Comparison of ENCODE assay signal across 9 cellular contexts in the genomic region with DNA sequence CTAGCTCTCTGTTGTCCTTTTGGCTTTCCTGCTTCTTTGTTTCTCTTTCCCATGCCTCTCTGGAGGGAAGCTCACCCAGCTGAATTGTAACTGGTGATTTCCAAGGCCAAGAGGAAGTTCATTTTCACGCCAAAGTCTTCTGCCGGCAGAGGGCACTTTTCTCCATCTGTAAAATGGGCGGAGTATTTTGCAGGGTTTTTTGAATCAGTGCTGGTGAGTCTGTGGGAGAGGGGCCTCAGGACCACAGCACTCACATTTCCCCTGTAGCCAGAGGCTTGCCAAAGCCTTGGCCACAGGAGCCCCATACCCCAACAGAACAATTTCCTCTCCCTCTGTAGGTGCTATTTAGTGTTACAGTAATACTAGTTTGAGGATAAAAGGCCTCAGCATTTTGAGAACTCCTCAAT. TPM values are rescaled to one million over a fixed set of nuclear protein-coding genes. Genes with fewer than 3 reads are reported as not detected.
A peak's percentile ranks its signal among the peaks of the same experiment; 100 is the strongest.
DNase-seq lines count a peak whose midpoint lies in the region; ATAC-seq and TF ChIP-seq lines count a peak whose summit lies in the region.
"Had no signal": no experiment of that assay in that cellular context is flagged by ENCODE, and none has a peak within 500 bp of the region (broad histone marks: within the 10 kb centered on the region; RNA-seq: fewer than 3 reads in every experiment).

No MANE protein-coding gene starts in this region.

- peak overlapping the region; percentile 61 for H3K27ac Mint-ChIP-seq in activated CD4-positive, alpha-beta T cell treated with anti-CD3 and anti-CD28 coated beads for 36 hours

- CTCF ChIA-PET in AG04450 (lab: Charles Lee), result interaction anchor here (0.6 kb wide), 2 partner anchors 19 to 296 kb away, joined by 3 to 4 read pairs; no protein-coding TSS in a partner anchor
- CTCF ChIA-PET in activated CD4-positive, alpha-beta T cell treated with anti-CD3 and anti-CD28 coated beads for 36 hours (lab: Charles Lee), result interaction anchor here (0.6 to 1.3 kb wide), 14 partner anchors 9 to 396 kb away, joined by 3 to 5 read pairs (median 3); partner anchors contain the start of genes PAIP2, SIL1 and SPATA24

- peak; percentile 54 for ATAC-seq in GM21381 (IDR thresholded peaks at IDR 0.05; ENCODE audit: unreplicated experiment)
- peak; percentile 9 for ATAC-seq in activated CD4-positive, alpha-beta T cell treated with anti-CD3 and anti-CD28 coated beads for 36 hours
- no peak for ATAC-seq in GM18505 (IDR thresholded peaks at IDR 0.05; ENCODE audit: unreplicated experiment)
- no peak for ATAC-seq in HG02884 (IDR thresholded peaks at IDR 0.05; ENCODE audit: unreplicated experiment)

- DNase-seq in AG04450 (ENCODE audit: low read depth, low spot score), result no peak
- peak; percentile 66 for DNase-seq in activated CD4-positive, alpha-beta T cell treated with anti-CD3 and anti-CD28 coated beads for 36 hours
- no peak for DNase-seq in fibroblast of the aortic adventitia (ENCODE audit: low read depth)
- DNase-seq in cerebellar cortex (ENCODE audit: low spot score), result no peak
- no peak for DNase-seq in NCI-H2107 treated with DMSO at 0.1 percent for 48 hours (lab: John Stamatoyannopoulos, UW; ENCODE audit: unreplicated experiment)
- DNase-seq: SHP77 treated with DMSO at 0.1 percent for 48 hours had no signal

- no peak overlapping the region for H3K4me3 Mint-ChIP-seq in activated CD4-positive, alpha-beta T cell treated with anti-CD3 and anti-CD28 coated beads for 36 hours

- TF ChIP-seq CTCF in AG04450 (IDR thresholded peaks at IDR 0.05; ENCODE audit: low read depth, low read length) (peak; percentile 29; the same call in 1 of the 2 replicates), fibroblast of the aortic adventitia (IDR thresholded peaks at IDR 0.05; ENCODE audit: insufficient read depth, low read length) (peak; percentile 9)

- intact Hi-C loops in activated CD4-positive, alpha-beta T cell treated with anti-CD3 and anti-CD28 coated beads for 36 hours (cut with DNase I, micrococcal nuclease), result loop anchor here in 1 of 2 experiments (1.0 kb wide), 1 partner anchor 142 kb away; no protein-coding TSS in a partner anchor

- POLR2A ChIA-PET in AG04450 (lab: Yijun Ruan, JAX), result interaction anchor here (0.5 to 1.3 kb wide), 3 partner anchors 15 to 53 kb away, joined by 3 to 4 read pairs (median 3); partner anchors contain the start of gene SIL1
- POLR2A ChIA-PET in activated CD4-positive, alpha-beta T cell treated with anti-CD3 and anti-CD28 coated beads for 36 hours (lab: Charles Lee), result interaction anchor here (0.6 to 1.0 kb wide), 2 partner anchors 21 to 47 kb away, joined by 3 read pairs; no protein-coding TSS in a partner anchor

- H3K27ac ChIP-seq in AG04450 (ENCODE audit: low read depth, low read length), result no peak overlapping the region

- H3K9me3 Mint-ChIP-seq in activated CD4-positive, alpha-beta T cell treated with anti-CD3 and anti-CD28 coated beads for 36 hours (ENCODE audit: low read depth), result no peaks in the 10 kb centered on the region

- peaks cover 20% of the 10 kb centered on the region for H3K4me1 Mint-ChIP-seq in activated CD4-positive, alpha-beta T cell treated with anti-CD3 and anti-CD28 coated beads for 36 hours

- H3K36me3 Mint-ChIP-seq in activated CD4-positive, alpha-beta T cell treated with anti-CD3 and anti-CD28 coated beads for 36 hours (ENCODE audit: low read depth), result no peaks in the 10 kb centered on the region

- no peaks in the 10 kb centered on the region; the same call in 1 of the 2 replicates for H3K9me3 ChIP-seq in AG04450 (ENCODE audit: control insufficient read depth, insufficient read depth, low read length)

- H3K27me3 ChIP-seq in AG04450 (ENCODE audit: control insufficient read depth, insufficient read depth, low read length), result no peaks in the 10 kb centered on the region

- no peak overlapping the region for H3K4me3 ChIP-seq in AG04450 (ENCODE audit: low read depth, low read length)
- H3K4me3 ChIP-seq in fibroblast of the aortic adventitia (ENCODE audit: low read depth, low read length), result no peak overlapping the region

- no peak for TF ChIP-seq POLR2A in GM18505 (IDR thresholded peaks at IDR 0.05; ENCODE audit: borderline replicate concordance, extremely low read depth, insufficient read depth, insufficient read length)

- H3K27me3 Mint-ChIP-seq in activated CD4-positive, alpha-beta T cell treated with anti-CD3 and anti-CD28 coated beads for 36 hours, result no peaks in the 10 kb centered on the region

RNA-seq across cellular contexts. Expression of gene MATR3, which starts 42.3 kb away (rescaled TPM):
- 142 and 166 TPM in 2 replicates for polyA plus RNA-seq in AG04450 (2011; rRNA removed)
- 195 and 217 TPM in 2 replicates for polyA minus RNA-seq in AG04450 (2011; rRNA and poly(A)+ RNA removed)
- total RNA-seq in activated CD4-positive, alpha-beta T cell treated with anti-CD3 and anti-CD28 coated beads for 36 hours, result 100 to 1,000 TPM; 113 to 133 TPM
- total RNA-seq in fibroblast of the aortic adventitia (ENCODE audit: low replicate concordance), result 274 and 438 TPM in 2 replicates

RNA-seq across cellular contexts. Expression of gene SIL1, which starts 53.1 kb away (rescaled TPM):
- 57.9 and 64.6 TPM in 2 replicates for polyA plus RNA-seq in AG04450 (2011; rRNA removed)
- polyA minus RNA-seq in AG04450 (2011; rRNA and poly(A)+ RNA removed), result 30.3 and 30.8 TPM in 2 replicates
- 10 to 100 TPM; 11.2 to 14.4 TPM for total RNA-seq in activated CD4-positive, alpha-beta T cell treated with anti-CD3 and anti-CD28 coated beads for 36 hours
- total RNA-seq in fibroblast of the aortic adventitia (ENCODE audit: low replicate concordance), result 31.7 and 68.0 TPM in 2 replicates

Comparison
In these comparisons a context has a peak if more than half of its experiments do, and no peak if none do; other contexts are left out.
1. ATAC-seq: peak in GM21381 (single experiment) and activated CD4-positive, alpha-beta T cell treated with anti-CD3 and anti-CD28 coated beads for 36 hours (single experiment); none in GM18505 (single experiment) and HG02884 (single experiment).